Comparison of ENCODE assay signal across 1 cellular context in genomic region chr2:233013027-233013461, GRCh38.
TF ChIP-seq lines count a peak whose summit lies in the region.

Gene NGEF (minus strand): TSS chr2:233013256. CDS start chr2:232974890, 38,366 bp downstream.

TF ChIP-seq in HepG2, 621 proteins besides CTCF, POLR2A, EP300 and RAD21 (continued from another document and continues in another):
- peak; percentile 91 for TF ChIP-seq ZGPAT (CRISPR knock-in tag; IDR thresholded peaks at IDR 0.05)
- no peak for TF ChIP-seq ZNF615 (CRISPR knock-in tag; IDR thresholded peaks at IDR 0.05; ENCODE audit: borderline replicate concordance)
- TF ChIP-seq HDAC2 (CRISPR knock-in tag; IDR thresholded peaks at IDR 0.05): peak; percentile 97
- peak; percentile 91 for TF ChIP-seq ZNF331 (CRISPR knock-in tag; IDR thresholded peaks at IDR 0.05)
- TF ChIP-seq IKZF5 (CRISPR knock-in tag; IDR thresholded peaks at IDR 0.05): peak; percentile 94
- TF ChIP-seq ZNF792 (CRISPR knock-in tag; IDR thresholded peaks at IDR 0.05): peak; percentile 95
- peak; percentile 85; the same call in 1 of the 2 replicates for TF ChIP-seq ZNF543 (CRISPR knock-in tag; IDR thresholded peaks at IDR 0.05)
- TF ChIP-seq ZNF839 (CRISPR knock-in tag; IDR thresholded peaks at IDR 0.05; ENCODE audit: borderline replicate concordance): no peak
- peak; percentile 85 for TF ChIP-seq ZFX (CRISPR knock-in tag; IDR thresholded peaks at IDR 0.05; ENCODE audit: low read depth)
- TF ChIP-seq ZKSCAN8 (CRISPR knock-in tag; IDR thresholded peaks at IDR 0.05; ENCODE audit: borderline replicate concordance): peak; percentile 94; the same call in 1 of the 2 replicates
- TF ChIP-seq ZNF33B (CRISPR knock-in tag; IDR thresholded peaks at IDR 0.05): no peak
- TF ChIP-seq RFX5 (IDR thresholded peaks at IDR 0.05; ENCODE audit: low read depth, low read length): 0 out of 2 replicates have a peak, but pooled peaks have one; percentile 56
- TF ChIP-seq MBNL3 (CRISPR knock-in tag; conservative IDR thresholded peaks at IDR 0.05): no peak
- no peak for TF ChIP-seq FOXO4 (CRISPR knock-in tag; conservative IDR thresholded peaks at IDR 0.05)
- peak; percentile 87 for TF ChIP-seq FOXK2 (IDR thresholded peaks at IDR 0.05)
- TF ChIP-seq TCF7 (IDR thresholded peaks at IDR 0.05; ENCODE audit: low read depth): no peak
- 0 out of 2 replicates have a peak, but pooled peaks have one; percentile 32 for TF ChIP-seq GZF1 (CRISPR knock-in tag; IDR thresholded peaks at IDR 0.05)
- no peak for TF ChIP-seq NCOA5 (CRISPR knock-in tag; IDR thresholded peaks at IDR 0.05)
- peak; percentile 78 for TF ChIP-seq ELF1 (CRISPR knock-in tag; IDR thresholded peaks at IDR 0.05)
- TF ChIP-seq PBX2 (CRISPR knock-in tag; IDR thresholded peaks at IDR 0.05): no peak
- TF ChIP-seq NFATC3 (CRISPR knock-in tag; IDR thresholded peaks at IDR 0.05): no peak
- TF ChIP-seq HOXA7 (CRISPR knock-in tag; IDR thresholded peaks at IDR 0.05): no peak
- 0 out of 2 replicates have a peak, but pooled peaks have one; percentile 56 for TF ChIP-seq ZNF761 (CRISPR knock-in tag; conservative IDR thresholded peaks at IDR 0.05)
- no peak for TF ChIP-seq SSRP1 (CRISPR knock-in tag; IDR thresholded peaks at IDR 0.05)
- 0 out of 2 replicates have a peak, but pooled peaks have one; percentile 33 for TF ChIP-seq ZIK1 (CRISPR knock-in tag; IDR thresholded peaks at IDR 0.05; ENCODE audit: borderline replicate concordance, low read depth)
- 0 out of 2 replicates have a peak, but pooled peaks have one; percentile 2 for TF ChIP-seq ZNF777 (CRISPR knock-in tag; IDR thresholded peaks at IDR 0.05)
- no peak; the same call in 1 of the 2 replicates for TF ChIP-seq ATF6 (CRISPR knock-in tag; conservative IDR thresholded peaks at IDR 0.05)
- TF ChIP-seq SNAPC4 (CRISPR knock-in tag; IDR thresholded peaks at IDR 0.05): no peak
- peak; percentile 86; the same call in 1 of the 2 replicates for TF ChIP-seq ZNF441 (CRISPR knock-in tag; IDR thresholded peaks at IDR 0.05; ENCODE audit: borderline replicate concordance)
- no peak for TF ChIP-seq AKNA (CRISPR knock-in tag; IDR thresholded peaks at IDR 0.05; ENCODE audit: borderline replicate concordance)
- no peak for TF ChIP-seq ZNF101 (CRISPR knock-in tag; IDR thresholded peaks at IDR 0.05; ENCODE audit: borderline replicate concordance, low read depth)
- no peak for TF ChIP-seq ZBTB7A (CRISPR knock-in tag; IDR thresholded peaks at IDR 0.05)
- peak; percentile 56; the same call in 1 of the 2 replicates for TF ChIP-seq SIX4 (CRISPR knock-in tag; IDR thresholded peaks at IDR 0.05)
- TF ChIP-seq HIC2 (CRISPR knock-in tag; IDR thresholded peaks at IDR 0.05; ENCODE audit: low read depth): peak; percentile 99
- no peak for TF ChIP-seq TAF15 (IDR thresholded peaks at IDR 0.05; ENCODE audit: low read depth, low read length, poor library complexity, severe bottlenecking)
- TF ChIP-seq STAG1 (CRISPR knock-in tag; IDR thresholded peaks at IDR 0.05): no peak; the same call in 1 of the 2 replicates
- TF ChIP-seq IRF9 (CRISPR knock-in tag; IDR thresholded peaks at IDR 0.05; ENCODE audit: borderline replicate concordance): no peak
- peak; percentile 38; the same call in 1 of the 2 replicates for TF ChIP-seq ZNF225 (CRISPR knock-in tag; IDR thresholded peaks at IDR 0.05)
- no peak for TF ChIP-seq ZNF577 (CRISPR knock-in tag; IDR thresholded peaks at IDR 0.05; ENCODE audit: borderline replicate concordance, low read depth)
- TF ChIP-seq RXRB (CRISPR knock-in tag; IDR thresholded peaks at IDR 0.05; ENCODE audit: borderline replicate concordance): peak; percentile 91
